Comparison of ENCODE assay signal across 30 cellular contexts in the genomic region with DNA sequence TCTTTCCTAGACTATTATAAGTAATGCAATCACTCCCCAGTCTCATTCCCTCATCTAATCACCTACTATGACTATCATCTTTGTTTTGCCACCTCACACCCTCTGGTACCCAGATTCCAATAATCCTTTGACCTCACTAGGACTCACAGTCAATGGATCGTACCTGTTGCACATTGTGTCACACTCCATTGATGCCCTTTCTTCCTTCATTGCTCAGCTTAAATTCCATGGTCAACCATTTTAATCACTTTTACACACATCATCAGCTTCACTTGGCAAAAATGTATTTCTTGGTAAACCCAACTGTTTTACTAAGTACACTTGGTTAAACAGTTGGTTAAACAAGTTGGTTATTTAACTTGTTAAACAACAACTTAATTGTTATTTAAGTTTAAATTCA.
"Had no signal": no experiment of that assay in that cellular context is flagged by ENCODE, and none has a peak within 500 bp of the region (broad histone marks: within the 10 kb centered on the region; RNA-seq: fewer than 3 reads in every experiment).

No MANE protein-coding gene starts in this region.

- H3K27ac ChIP-seq: ascending aorta, cardiac muscle cell, VCaP had no signal

- H3K9me3 ChIP-seq: ascending aorta had no signal

- H3K4me3 ChIP-seq: ascending aorta, cardiac muscle cell had no signal

- H3K27me3 ChIP-seq: ascending aorta, cardiac muscle cell had no signal

- FAIRE-seq: bronchial epithelial cell, TTC549 had no signal

- DNase-seq: activated B cell treated with CpG ODN at 0.5 μM for 24 hours; activated CD4-positive, alpha-beta memory T cell treated with anti-CD3 and anti-CD28 coated beads for 36 hours; activated CD4-positive, alpha-beta T cell treated with anti-CD3 and anti-CD28 coated beads for 4 hours; activated CD4-positive, alpha-beta T cell treated with anti-CD3 and anti-CD28 coated beads, Interleukin-2, amount 10 ng/mL, durations not matched to agents 24 days and 14 days; activated CD4-positive, alpha-beta T cell treated with anti-CD3 and anti-CD28 coated beads, Interleukin-2, amount 50 U/mL, for 1 hour; activated CD4-positive, alpha-beta T cell treated with anti-CD3 and anti-CD28 coated beads, Interleukin-2, amount 50 U/mL, for 4 hours; activated CD4-positive, CD25-positive, alpha-beta regulatory T cell treated with anti-CD3 and anti-CD28 coated beads, Interleukin-2, amount 50 U/mL, for 72 hours; activated CD8-positive, alpha-beta memory T cell treated with anti-CD3 and anti-CD28 coated beads, Interleukin-2, amount 50 U/mL, for 4 hours; activated CD8-positive, alpha-beta T cell treated with anti-CD3 and anti-CD28 coated beads for 36 hours; activated effector memory CD4-positive, alpha-beta T cell treated with anti-CD3 and anti-CD28 coated beads, Interleukin-2, amount 50 U/mL, for 16 hours; activated gamma-delta T cell treated with Interleukin-2 at 50 U/mL for 16 hours; activated naive CD4-positive, alpha-beta T cell treated with anti-CD3 and anti-CD28 coated beads, Interleukin-2, amount 10 ng/mL, durations not matched to agents 7 days and 5 days; activated naive CD4-positive, alpha-beta T cell treated with Interleukin-2 at 50 U/mL for 16 hours; activated naive CD8-positive, alpha-beta T cell treated with anti-CD3 and anti-CD28 coated beads, Interleukin-2, amount 10 ng/mL, durations not matched to agents 7 days and 5 days; activated naive CD8-positive, alpha-beta T cell treated with anti-CD3 and anti-CD28 coated beads, Interleukin-2, amount 50 U/mL, for 24 hours; activated T-cell treated with anti-CD3 and anti-CD28 coated beads for 4 hours; activated T-cell treated with anti-CD3 and anti-CD28 coated beads, Interleukin-2, amount 50 U/mL, for 1 hour; activated T-cell treated with anti-CD3 and anti-CD28 coated beads, Interleukin-2, amount 50 U/mL, for 4 hours; activated T-cell treated with anti-CD3 and anti-CD28 coated beads, Interleukin-2, amount 50 U/mL, for 72 hours; amygdala; anterior cingulate cortex; caudate nucleus; T-helper 1 cell; T-helper 2 cell; T-helper 9 cell had no signal

- H3K36me3 ChIP-seq: cardiac muscle cell had no signal
